In the genomic region with DNA sequence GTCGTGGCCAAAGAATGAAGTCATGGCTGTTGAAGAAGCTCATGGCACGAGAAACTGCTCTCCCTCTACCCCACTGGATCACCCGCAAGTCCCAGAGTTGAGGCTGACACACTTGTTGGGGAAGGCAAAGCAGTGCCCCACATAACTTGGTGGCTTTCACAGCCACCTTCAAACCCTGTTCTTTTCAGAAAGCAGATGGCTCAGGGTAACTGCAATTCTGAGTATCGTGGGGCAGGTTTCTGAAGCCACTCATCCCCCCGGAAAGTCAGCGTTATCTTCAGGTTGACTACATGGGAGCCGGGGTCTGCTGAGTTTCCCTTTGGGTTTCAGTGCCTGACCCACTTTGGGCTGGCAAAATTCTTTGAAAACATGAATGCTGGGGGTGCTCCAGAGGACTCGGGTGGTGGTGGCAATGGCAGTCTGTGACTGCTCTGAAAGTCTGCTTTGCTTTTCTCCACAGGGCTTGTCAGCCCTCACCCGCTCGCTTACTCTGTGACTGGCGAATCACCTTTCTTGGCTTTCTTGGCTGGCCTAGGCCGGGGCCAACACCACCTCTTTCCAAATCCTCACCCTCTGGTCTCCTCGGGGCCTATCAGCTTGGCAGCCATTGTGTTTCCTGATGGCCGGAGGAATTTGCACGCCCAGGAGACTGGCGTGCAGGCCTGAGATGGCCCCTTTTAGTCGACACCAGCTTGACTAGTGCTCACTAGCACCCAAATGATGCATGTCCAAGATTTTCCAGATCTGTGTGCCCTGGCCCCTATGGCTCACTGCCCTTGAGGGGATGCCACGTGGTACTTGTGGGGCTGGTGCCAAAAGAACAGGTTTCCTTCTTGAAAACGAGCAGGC, we compare ENCODE assay signal across 12 cellular contexts. TPM values are rescaled to one million over a fixed set of nuclear protein-coding genes. Genes with fewer than 3 reads are reported as not detected.
DNase-seq lines count a peak whose midpoint lies in the region; ATAC-seq, FAIRE-seq and TF ChIP-seq lines count a peak whose summit lies in the region.
"Had no signal": no experiment of that assay in that cellular context is flagged by ENCODE, and none has a peak within 500 bp of the region (broad histone marks: within the 10 kb centered on the region; RNA-seq: fewer than 3 reads in every experiment).

No MANE protein-coding gene starts in this region.

- no peak for FAIRE-seq in pancreas (lab: Jason Lieb, UNC)

- no peaks in the 10 kb centered on the region for H3K27me3 Mint-ChIP-seq in T-helper 17 cell
- H3K27me3 Mint-ChIP-seq in central memory CD8-positive, alpha-beta T cell: no peaks in the 10 kb centered on the region

- H3K9me3 ChIP-seq in T-helper 17 cell (ENCODE audit: control insufficient read depth, low read length, poor library complexity, severe bottlenecking) (no peaks in the 10 kb centered on the region), pancreas (no peaks in the 10 kb centered on the region)
- H3K9me3 ChIP-seq: colonic mucosa, neutrophil had no signal

- no peaks in the 10 kb centered on the region for H3K36me3 ChIP-seq in pancreas
- H3K36me3 ChIP-seq: colonic mucosa, neutrophil had no signal

- no peak overlapping the region for H3K27ac ChIP-seq in pancreas
- H3K27ac ChIP-seq: colonic mucosa, neutrophil had no signal

- H3K9me3 Mint-ChIP-seq in central memory CD8-positive, alpha-beta T cell: no peaks in the 10 kb centered on the region

- intact Hi-C loops in pancreas (cut with DNase I): no loop called here

- peak overlapping the region; percentile 91 for H3K27ac Mint-ChIP-seq in T-helper 17 cell
- peak overlapping the region; percentile 44 for H3K27ac Mint-ChIP-seq in central memory CD8-positive, alpha-beta T cell (ENCODE audit: low read depth)

- 55 to 59% methylated on average over 19 of the region's 19 CpGs for WGBS in pancreas, 2 donors

- DNase-seq in G401 (ENCODE audit: low spot score) (peak; percentile 73), T-helper 17 cell (no peak), pancreas (peak in 4 of 6 donors; percentile 20 to 50 (median 50)), NCI-H1092 treated with DMSO at 0.1 percent for 48 hours (lab: John Stamatoyannopoulos, UW) (no peak)
- DNase-seq in central memory CD8-positive, alpha-beta T cell (ENCODE audit: low spot score in 2 of 2): no peak
- DNase-seq: colonic mucosa, NCI-H187 treated with DMSO at 0.1 percent for 48 hours had no signal

- in situ Hi-C loops in G401 (cut with HindIII; ENCODE audit: low sequenced_read_pairs): no loop called here

- peaks cover 2% of the 10 kb centered on the region for H3K36me3 Mint-ChIP-seq in T-helper 17 cell (ENCODE audit: low read depth)
- peaks cover 7% of the 10 kb centered on the region for H3K36me3 Mint-ChIP-seq in central memory CD8-positive, alpha-beta T cell (ENCODE audit: insufficient read depth)

- no peaks in the 10 kb centered on the region for H3K27me3 ChIP-seq in pancreas
- H3K27me3 ChIP-seq: colonic mucosa, neutrophil had no signal

- H3K4me3 ChIP-seq in pancreas: no peak overlapping the region
- H3K4me3 ChIP-seq: colonic mucosa had no signal

- no peak for TF ChIP-seq CTCF in pancreas (IDR thresholded peaks at IDR 0.05)

- H3K4me3 Mint-ChIP-seq in T-helper 17 cell: peak overlapping the region; percentile 69
- H3K4me3 Mint-ChIP-seq in central memory CD8-positive, alpha-beta T cell: peak overlapping the region; percentile 59

- ATAC-seq in T-helper 17 cell (no peak), pancreas (peak; percentile 58 to 73 (median 70)), HG03378 (IDR thresholded peaks at IDR 0.05; ENCODE audit: unreplicated experiment) (no peak), GM19328 (IDR thresholded peaks at IDR 0.05; ENCODE audit: unreplicated experiment) (no peak)
- ATAC-seq in central memory CD8-positive, alpha-beta T cell (replicated peaks; ENCODE audit: extremely low read depth, poor library complexity, severe bottlenecking): no peak
- ATAC-seq: HCT116, left lobe of liver had no signal

- H3K4me1 Mint-ChIP-seq in T-helper 17 cell: peaks cover 51% of the 10 kb centered on the region
- H3K4me1 Mint-ChIP-seq in central memory CD8-positive, alpha-beta T cell: peaks cover 59% of the 10 kb centered on the region

- H3K4me1 ChIP-seq in pancreas: no peaks in the 10 kb centered on the region

RNA-seq across cellular contexts. Expression of gene PPP1R3F, which starts 7.3 kb away (rescaled TPM):
- 2.0 and 2.5 TPM in 2 replicates for total RNA-seq in G401 (2014; rRNA removed; shearing (Covaris generic))
- total RNA-seq in T-helper 17 cell (10 to 100 TPM in 1 of 2 donors, 1 to 10 TPM in 1; 8.3 to 10.8 TPM), pancreas (1 to 10 TPM; 1.1 to 2.8 (median 1.6) TPM)
- 1 to 10 TPM; 2.9 to 5.6 TPM for polyA plus RNA-seq in pancreas

RNA-seq across cellular contexts. Expression of gene FOXP3, which starts 12.4 kb away (rescaled TPM):
- not detected in 2 replicates for total RNA-seq in G401 (2014; rRNA removed; shearing (Covaris generic))
- total RNA-seq in T-helper 17 cell (10 to 100 TPM; 16.1 to 19.1 TPM), pancreas (under 1 TPM in 2 of 6 donors, not detected in 4; 0.04 to 0.12 TPM)
- polyA plus RNA-seq in pancreas: under 1 TPM in 1 of 2 donors, not detected in 1; 0.16 TPM

RNA-seq across cellular contexts. Expression of gene GAGE10, which starts 26.6 kb away (rescaled TPM):
- not detected in 2 replicates for total RNA-seq in G401 (2014; rRNA removed; shearing (Covaris generic))
- total RNA-seq in T-helper 17 cell (not detected), pancreas (not detected)
- not detected for polyA plus RNA-seq in pancreas
- total RNA-seq: colonic mucosa, left lobe of liver had no signal

RNA-seq across cellular contexts. Expression of gene CCDC22, which starts 41.6 kb away (rescaled TPM):
- 24.2 and 32.0 TPM in 2 replicates for total RNA-seq in G401 (2014; rRNA removed; shearing (Covaris generic))
- 10 to 100 TPM; 18.2 to 22.8 TPM for total RNA-seq in T-helper 17 cell
- total RNA-seq in pancreas: 10 to 100 TPM in 1 of 6 donors, 1 to 10 TPM in 5; 6.2 to 11.4 (median 8.6) TPM
- 10 to 100 TPM in 1 of 2 donors, 1 to 10 TPM in 1; 9.3 to 13.8 TPM for polyA plus RNA-seq in pancreas

RNA-seq across cellular contexts. Expression of gene CACNA1F, which starts 43.8 kb away (rescaled TPM):
- total RNA-seq in G401 (2014; rRNA removed; shearing (Covaris generic)): not detected in 2 replicates
- total RNA-seq in T-helper 17 cell (under 1 TPM; 0.47 to 0.67 TPM), pancreas (under 1 TPM; 0.03 to 0.87 (median 0.18) TPM)
- under 1 TPM; 0.23 to 0.30 TPM for polyA plus RNA-seq in pancreas
- total RNA-seq: left lobe of liver had no signal

Comparison
In these comparisons a context has a peak if more than half of its experiments do, and no peak if none do; other contexts are left out.
1. DNase-seq: peak in G401 (single experiment) and pancreas (4 of 6); none in T-helper 17 cell (0 of 3), central memory CD8-positive, alpha-beta T cell (0 of 2) and NCI-H1092 treated with DMSO at 0.1 percent for 48 hours (single experiment).
2. ATAC-seq: peak in pancreas (4 of 4); none in T-helper 17 cell (single experiment), central memory CD8-positive, alpha-beta T cell (single experiment), HG03378 (single experiment) and GM19328 (single experiment).
3. RNA of gene FOXP3, which starts 12.4 kb away (total RNA-seq): 16.1 to 19.1 TPM in T-helper 17 cell; 0.04 to 0.12 TPM in pancreas and not detected in G401; every median in the first group is over 10 times any median in the second.